ENCODE assay signal across 8 cellular contexts in genomic region chr12:8914716-8915526, GRCh38.
A peak's percentile ranks its signal among the peaks of the same experiment; 100 is the strongest.
DNase-seq lines count a peak whose midpoint lies in the region; TF ChIP-seq lines count a peak whose summit lies in the region.

No MANE protein-coding gene starts in this region.

- CTCF ChIA-PET in GM10248 (lab: Yijun Ruan, JAX): interaction anchor here (0.7 to 3.4 kb wide), 9 partner anchors 11 to 306 kb away, joined by 3 to 12 read pairs (median 3); partner anchors contain the start of gene M6PR

- POLR2A ChIA-PET in GM10248 (lab: Yijun Ruan, JAX): interaction anchor here (0.5 kb wide), 1 partner anchor 337 kb away, joined by 3 read pairs; no protein-coding TSS in a partner anchor

- H3K4me3 ChIP-seq in HFF-Myc (replicated peaks; ENCODE audit: low read depth, low read length) (peak overlapping the region; percentile 51), WI38 (ENCODE audit: low read depth, low read length) (peak overlapping the region; percentile 85)

- peak; percentile 81 for DNase-seq in GM10248 (ENCODE audit: extremely low spot score)
- peak; percentile 27 for DNase-seq in HFF-Myc (ENCODE audit: extremely low read depth, low read depth)
- peak; percentile 25 to 88 (median 82) for DNase-seq in NCI-H1417 (lab: John Stamatoyannopoulos, UW)
- peak; percentile 63 for DNase-seq in central memory CD4-positive, alpha-beta T cell
- DNase-seq in kidney tubule cell (ENCODE audit: low spot score): peak; percentile 72
- DNase-seq in stimulated activated CD4-positive, alpha-beta T cell treated with anti-CD3 and anti-CD28 coated beads, Interleukin-1b, Interleukin-23, amount 100 ng/mL, for 4 hours (ENCODE audit: low read depth in 2 of 2): peak; percentile 28 to 43
- DNase-seq in MV-4-11 (lab: John Stamatoyannopoulos, UW): no peak

- TF ChIP-seq CTCF in GM10248 (IDR thresholded peaks at IDR 0.05; ENCODE audit: control extremely low read depth, extremely low read depth, low read depth, missing control alignments): no peak
- TF ChIP-seq CTCF in HFF-Myc (IDR thresholded peaks at IDR 0.05; ENCODE audit: low read depth, low read length, missing control alignments): no peak
- TF ChIP-seq CTCF in WI38 (IDR thresholded peaks at IDR 0.05; ENCODE audit: low read depth, low read length): no peak
